24 cellular contexts compared by ENCODE assay signal in the genomic region with DNA sequence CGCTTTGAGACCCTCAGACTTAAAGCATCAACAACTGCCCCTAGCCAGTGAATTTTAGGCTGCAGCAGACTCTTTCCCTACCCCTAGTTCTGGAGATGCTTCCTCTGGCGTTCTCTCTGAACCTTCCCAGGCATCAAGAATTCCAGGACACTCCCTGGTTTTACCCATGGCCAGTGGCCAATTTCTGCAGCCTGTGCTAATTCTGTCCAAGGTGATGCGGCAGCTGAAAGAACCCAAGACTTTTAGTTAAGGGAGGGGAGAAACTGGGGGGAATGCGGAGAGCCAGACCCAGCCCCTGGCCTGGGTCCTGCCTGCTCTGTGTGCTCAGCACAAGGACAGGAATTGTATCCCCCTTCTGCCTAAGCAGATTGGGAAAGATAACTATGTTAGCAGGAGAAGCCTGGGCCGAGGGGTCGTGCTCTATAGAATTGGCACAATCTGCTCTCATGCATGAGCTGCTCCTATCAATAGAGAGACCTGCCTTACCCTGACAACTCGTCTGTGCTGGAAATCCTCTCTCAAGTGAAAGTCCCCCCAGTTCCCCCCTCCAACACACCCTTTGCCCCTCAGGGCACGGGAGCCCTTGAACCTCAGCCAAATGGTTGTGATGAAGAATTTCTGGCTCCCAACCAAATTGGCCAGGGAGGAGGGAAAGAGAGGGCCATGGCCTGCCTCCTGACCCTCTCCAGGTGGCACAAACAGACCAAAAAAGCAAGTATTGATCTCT. TPM values are rescaled to one million over a fixed set of nuclear protein-coding genes. Genes with fewer than 3 reads are reported as not detected.
DNase-seq lines count a peak whose midpoint lies in the region; ATAC-seq, FAIRE-seq and TF ChIP-seq lines count a peak whose summit lies in the region.
"Had no signal": no experiment of that assay in that cellular context is flagged by ENCODE, and none has a peak within 500 bp of the region (broad histone marks: within the 10 kb centered on the region; RNA-seq: fewer than 3 reads in every experiment).

No MANE protein-coding gene starts in this region.

- no peaks in the 10 kb centered on the region for H3K9me3 ChIP-seq in heart right ventricle
- no peaks in the 10 kb centered on the region for H3K9me3 ChIP-seq in PC-9 (ENCODE audit: insufficient read depth, low read depth)
- H3K9me3 ChIP-seq in kidney (ENCODE audit: control insufficient read depth in 1 of 2, low read length in 2 of 2) = no peaks in the 10 kb centered on the region
- no peaks in the 10 kb centered on the region for H3K9me3 ChIP-seq in thyroid gland
- no peaks in the 10 kb centered on the region for H3K9me3 ChIP-seq in OCI-LY7 (ENCODE audit: low read length)
- no peaks in the 10 kb centered on the region for H3K9me3 ChIP-seq in naive thymus-derived CD4-positive, alpha-beta T cell (ENCODE audit: control insufficient read depth in 2 of 3, low read length in 3 of 3)
- H3K9me3 ChIP-seq: spleen, uterus had no signal

- H3K27me3 ChIP-seq in heart right ventricle (peaks cover 0 to 7% (median 0%) of the 10 kb centered on the region in 7 donors), PC-9 (ENCODE audit: insufficient read depth, low read depth) (no peaks in the 10 kb centered on the region), thyroid gland (no peaks in the 10 kb centered on the region)
- H3K27me3 ChIP-seq in naive thymus-derived CD4-positive, alpha-beta T cell (ENCODE audit: control insufficient read depth in 2 of 2, insufficient read depth in 2 of 2, low read length in 2 of 2) = no peaks in the 10 kb centered on the region
- H3K27me3 ChIP-seq: uterus had no signal

- POLR2A ChIA-PET in PC-9 (lab: Charles Lee; ENCODE audit: unreplicated experiment) (interaction anchor here (0.5 kb wide), 1 partner anchor 356 kb away, joined by 7 read pairs; the partner anchor contains the start of gene BCL9), OCI-LY7 (lab: Charles Lee) (interaction anchor here (1.1 kb wide), 1 partner anchor 10 kb away, joined by 4 read pairs; no protein-coding TSS in a partner anchor)
- POLR2A ChIA-PET in naive thymus-derived CD4-positive, alpha-beta T cell (lab: Charles Lee) = interaction anchor here (0.5 kb wide), 1 partner anchor 199 kb away, joined by 3 read pairs; no protein-coding TSS in a partner anchor

- H3K36me3 ChIP-seq in heart right ventricle (no peaks in the 10 kb centered on the region), PC-9 (ENCODE audit: low read depth) (no peaks in the 10 kb centered on the region), kidney (ENCODE audit: control insufficient read depth in 1 of 2, insufficient read depth in 2 of 2, low read length in 2 of 2) (no peaks in the 10 kb centered on the region), thyroid gland (no peaks in the 10 kb centered on the region), OCI-LY7 (ENCODE audit: insufficient read depth, low read length) (no peaks in the 10 kb centered on the region)
- no peaks in the 10 kb centered on the region for H3K36me3 ChIP-seq in naive thymus-derived CD4-positive, alpha-beta T cell (ENCODE audit: control insufficient read depth in 2 of 3, insufficient read depth in 3 of 3, low read length in 3 of 3)
- H3K36me3 ChIP-seq: spleen, uterus had no signal

- DNase-seq in heart right ventricle = no peak
- DNase-seq in Right ventricle myocardium inferior (ENCODE audit: missing footprints) = no peak
- peak; percentile 22 to 36 for DNase-seq in PC-9
- peak; percentile 56 for DNase-seq in kidney
- DNase-seq in thyroid gland = peak; percentile 53
- no peak for DNase-seq in OCI-LY7 (ENCODE audit: low spot score)
- no peak for DNase-seq in activated naive CD4-positive, alpha-beta T cell treated with anti-CD3 and anti-CD28 coated beads, Interleukin-2, amount 50 U/mL, for 72 hours (ENCODE audit: low spot score in 2 of 2)
- DNase-seq in naive thymus-derived CD4-positive, alpha-beta T cell = no peak
- DNase-seq: activated CD4-positive, alpha-beta T cell treated with anti-CD3 and anti-CD28 coated beads, Interleukin-2, amount 50 U/mL, for 48 hours; central memory CD4-positive, alpha-beta T cell; natural killer cell; posterior cingulate gyrus; SIG-M5; spleen; stimulated activated CD8-positive, alpha-beta memory T cell treated with anti-CD3 and anti-CD28 coated beads, Interleukin-4, amount 100 ng/mL, for 48 hours; uterus had no signal

- TF ChIP-seq POLR2A in thyroid gland (IDR thresholded peaks at IDR 0.05) = no peak

- 0 out of 2 replicates have a peak overlapping the region, but pooled peaks have one; percentile 17 for H3K4me2 ChIP-seq in PC-9
- no peak overlapping the region for H3K4me2 ChIP-seq in OCI-LY7 (ENCODE audit: low read length)

- H3K9ac ChIP-seq in kidney (ENCODE audit: low read length in 2 of 2) = no peak overlapping the region

- H3K27ac ChIP-seq in heart right ventricle (no peak overlapping the region), PC-9 (no peak overlapping the region), kidney (ENCODE audit: low read depth in 2 of 2, low read length in 2 of 2) (peak overlapping the region; percentile 45 to 54), thyroid gland (no peak overlapping the region), OCI-LY7 (ENCODE audit: low read depth, low read length, poor library complexity, severe bottlenecking) (no peak overlapping the region)
- H3K27ac ChIP-seq in naive thymus-derived CD4-positive, alpha-beta T cell (ENCODE audit: low read depth, low read length) = no peak overlapping the region
- H3K27ac ChIP-seq: C4-2B, spleen, uterus had no signal

- CTCF ChIA-PET in PC-9 (lab: Charles Lee) = no interaction called here
- CTCF ChIA-PET in OCI-LY7 (lab: Charles Lee; ENCODE audit: unreplicated experiment) = no interaction called here
- CTCF ChIA-PET in naive thymus-derived CD4-positive, alpha-beta T cell (lab: Charles Lee) = no interaction called here

- H3K4me1 Mint-ChIP-seq in naive thymus-derived CD4-positive, alpha-beta T cell = peaks cover 0 to 4% (median 0%) of the 10 kb centered on the region in 7 donors
- H3K4me1 Mint-ChIP-seq: natural killer cell had no signal

- H3K79me2 ChIP-seq in PC-9 (ENCODE audit: low read depth) (no peaks in the 10 kb centered on the region), OCI-LY7 (ENCODE audit: insufficient read depth, low read depth, low read length) (no peaks in the 10 kb centered on the region)

- H2AFZ ChIP-seq in PC-9 (no peak overlapping the region), OCI-LY7 (ENCODE audit: low read length) (no peak overlapping the region)

- WGBS in heart right ventricle, 2 donors = 33 to 41% methylated on average over 8 of the region's 8 CpGs
- WGBS in thyroid gland, 2 donors = 27 to 28% methylated on average over 8 of the region's 8 CpGs

- H3K4me3 Mint-ChIP-seq in naive thymus-derived CD4-positive, alpha-beta T cell = no peak overlapping the region
- H3K4me3 Mint-ChIP-seq: natural killer cell; T-helper 1 cell treated with Interleukin-12 subunit alpha and Interleukin-12 subunit beta and Interleukin-4 antibody, amounts not matched to agents 30 μg/mL and 1 μg/mL, for 36 hours had no signal

- no peak overlapping the region for H3K27ac Mint-ChIP-seq in activated naive CD4-positive, alpha-beta T cell treated with anti-CD3 and anti-CD28 coated beads, Interleukin-2, amount 50 U/mL, for 72 hours
- no peak overlapping the region for H3K27ac Mint-ChIP-seq in naive thymus-derived CD4-positive, alpha-beta T cell
- H3K27ac Mint-ChIP-seq: natural killer cell; T-helper 1 cell treated with Interleukin-12 subunit alpha and Interleukin-12 subunit beta and Interleukin-4 antibody, amounts not matched to agents 30 μg/mL and 1 μg/mL, for 36 hours had no signal

- H3K9me2 ChIP-seq in PC-9 (ENCODE audit: insufficient read depth) (no peaks in the 10 kb centered on the region), OCI-LY7 (ENCODE audit: insufficient read depth, low read length) (no peaks in the 10 kb centered on the region)

- H3K4me1 ChIP-seq in heart right ventricle (peaks cover 0 to 10% (median 4%) of the 10 kb centered on the region in 9 donors), PC-9 (replicated peaks; ENCODE audit: insufficient read depth) (peaks cover 9% of the 10 kb centered on the region), kidney (ENCODE audit: control insufficient read depth in 1 of 2, insufficient read depth in 1 of 2, low read depth in 1 of 2, low read length in 2 of 2) (peaks cover 0 to 6% of the 10 kb centered on the region in 2 donors), thyroid gland (peaks cover 0 to 9% of the 10 kb centered on the region in 2 donors), OCI-LY7 (ENCODE audit: insufficient read depth, low read length, poor library complexity, severe bottlenecking) (no peaks in the 10 kb centered on the region)
- no peaks in the 10 kb centered on the region for H3K4me1 ChIP-seq in naive thymus-derived CD4-positive, alpha-beta T cell (ENCODE audit: control insufficient read depth in 2 of 2, insufficient read depth in 2 of 2, low read length in 2 of 2)
- H3K4me1 ChIP-seq: uterus had no signal

- ATAC-seq in heart right ventricle = peak in 5 of 8 donors; percentile 10 to 49 (median 34)
- no peak for ATAC-seq in Right ventricle myocardium inferior
- ATAC-seq in activated naive CD4-positive, alpha-beta T cell treated with anti-CD3 and anti-CD28 coated beads, Interleukin-2, amount 50 U/mL, for 72 hours = no peak
- no peak for ATAC-seq in naive thymus-derived CD4-positive, alpha-beta T cell
- ATAC-seq: GM12878, natural killer cell had no signal

- no peak for TF ChIP-seq CTCF in heart right ventricle (IDR thresholded peaks at IDR 0.05)
- TF ChIP-seq CTCF in PC-9 (conservative IDR thresholded peaks at IDR 0.05) = no peak
- no peak for TF ChIP-seq CTCF in kidney (IDR thresholded peaks at IDR 0.05; ENCODE audit: borderline replicate concordance, extremely low read depth, insufficient read depth)
- TF ChIP-seq CTCF in thyroid gland (IDR thresholded peaks at IDR 0.05) = no peak
- no peak for TF ChIP-seq CTCF in OCI-LY7 (conservative IDR thresholded peaks at IDR 0.05; ENCODE audit: low read length)

- H4K20me1 ChIP-seq in PC-9 (ENCODE audit: insufficient read depth) (no peaks in the 10 kb centered on the region), OCI-LY7 (ENCODE audit: insufficient read depth, low read length) (no peaks in the 10 kb centered on the region)

- BruUV-seq in PC-9 (replicated peaks; lab: Mats Ljungman, UMichigan) (no TSS peak), OCI-LY7 (replicated peaks; lab: Mats Ljungman, UMichigan) (no TSS peak)

- H3F3A ChIP-seq in PC-9 (ENCODE audit: insufficient read depth, low read depth) = no peaks in the 10 kb centered on the region

- no peaks in the 10 kb centered on the region for H3K9me3 Mint-ChIP-seq in activated naive CD4-positive, alpha-beta T cell treated with anti-CD3 and anti-CD28 coated beads, Interleukin-2, amount 50 U/mL, for 72 hours
- H3K9me3 Mint-ChIP-seq in naive thymus-derived CD4-positive, alpha-beta T cell = no peaks in the 10 kb centered on the region
- H3K9me3 Mint-ChIP-seq: natural killer cell; T-helper 1 cell treated with Interleukin-12 subunit alpha and Interleukin-12 subunit beta and Interleukin-4 antibody, amounts not matched to agents 30 μg/mL and 1 μg/mL, for 36 hours had no signal

- FAIRE-seq in kidney (lab: Jason Lieb, UNC) = no peak
- FAIRE-seq: GM12878 had no signal

- H3K27me3 Mint-ChIP-seq in naive thymus-derived CD4-positive, alpha-beta T cell = peaks cover 0 to 6% (median 0%) of the 10 kb centered on the region in 5 donors

- H3K4me3 ChIP-seq in heart right ventricle = no peak overlapping the region
- no peak overlapping the region for H3K4me3 ChIP-seq in PC-9
- H3K4me3 ChIP-seq in kidney (ENCODE audit: low read length in 2 of 2) = no peak overlapping the region
- H3K4me3 ChIP-seq in thyroid gland (replicated peaks in 1 of 3) = no peak overlapping the region
- no peak overlapping the region for H3K4me3 ChIP-seq in OCI-LY7 (ENCODE audit: low read depth, low read length, poor library complexity, severe bottlenecking)
- no peak overlapping the region for H3K4me3 ChIP-seq in naive thymus-derived CD4-positive, alpha-beta T cell (ENCODE audit: low read length)
- H3K4me3 ChIP-seq: GM12878, spleen, uterus had no signal

- intact Hi-C loops in heart right ventricle (cut with DNase I) (loop anchor here in 8 of 10 donors (10.0 kb wide), 3 partner anchors 252 to 622 kb away; no protein-coding TSS in a partner anchor), Right ventricle myocardium inferior (cut with DNase I) (no loop called here), PC-9 (cut with micrococcal nuclease; ENCODE audit: unreplicated experiment) (no loop called here), kidney (cut with DNase I) (no loop called here), thyroid gland (cut with DNase I) (loop anchor here (10.0 kb wide), 1 partner anchor 252 kb away; no protein-coding TSS in a partner anchor), OCI-LY7 (cut with micrococcal nuclease; ENCODE audit: unreplicated experiment) (no loop called here)
- intact Hi-C loops in naive thymus-derived CD4-positive, alpha-beta T cell (cut with micrococcal nuclease) = no loop called here

- no peaks in the 10 kb centered on the region for H3K36me3 Mint-ChIP-seq in activated naive CD4-positive, alpha-beta T cell treated with anti-CD3 and anti-CD28 coated beads, Interleukin-2, amount 50 U/mL, for 72 hours
- H3K36me3 Mint-ChIP-seq in naive thymus-derived CD4-positive, alpha-beta T cell = no peaks in the 10 kb centered on the region
- H3K36me3 Mint-ChIP-seq: natural killer cell had no signal

RNA-seq across cellular contexts. Expression of gene GJA8, which starts 5.4 kb away (rescaled TPM):
- total RNA-seq in heart right ventricle (not detected), Right ventricle myocardium inferior (not detected), PC-9 (2021) (not detected in 2 replicates), kidney (2.4 TPM), thyroid gland (not detected), OCI-LY7 (2022) (not detected in 2 replicates)
- polyA plus RNA-seq in heart right ventricle (not detected), kidney (ENCODE audit: insufficient read depth, low read depth, low replicate concordance) (not detected)
- not detected in 2 replicates for total RNA-seq in OCI-LY7 (2014; rRNA removed; shearing (Covaris generic))
- not detected for total RNA-seq in activated naive CD4-positive, alpha-beta T cell treated with anti-CD3 and anti-CD28 coated beads, Interleukin-2, amount 50 U/mL, for 72 hours
- total RNA-seq in naive thymus-derived CD4-positive, alpha-beta T cell = not detected
- polyA plus RNA-seq in naive thymus-derived CD4-positive, alpha-beta T cell = not detected
- total RNA-seq: A673, GM12878, H4, lung microvascular endothelial cell, natural killer cell, NCI-H460, spleen, uterus had no signal
- polyA plus RNA-seq: esophagus, GM12878, spleen had no signal

RNA-seq across cellular contexts. Expression of gene GPR89B, which starts 31.0 kb away (rescaled TPM):
- total RNA-seq in heart right ventricle = 1 to 10 TPM; 4.9 to 9.4 (median 6.1) TPM
- 10 to 100 TPM in 1 of 2 donors, 1 to 10 TPM in 1; 7.1 to 10.7 TPM for polyA plus RNA-seq in heart right ventricle
- total RNA-seq in Right ventricle myocardium inferior = 8.0 TPM
- total RNA-seq in PC-9 (2021) = 13.6 and 15.9 TPM in 2 replicates
- total RNA-seq in kidney = 18.1 TPM
- polyA plus RNA-seq in kidney (ENCODE audit: insufficient read depth, low read depth, low replicate concordance) = 34.2 TPM
- total RNA-seq in thyroid gland = 10 to 100 TPM; 14.8 to 21.9 (median 16.0) TPM
- total RNA-seq in OCI-LY7 (2014; rRNA removed; shearing (Covaris generic)) = 15.8 and 16.6 TPM in 2 replicates
- 26.8 and 33.0 TPM in 2 replicates for total RNA-seq in OCI-LY7 (2022)
- total RNA-seq in activated naive CD4-positive, alpha-beta T cell treated with anti-CD3 and anti-CD28 coated beads, Interleukin-2, amount 50 U/mL, for 72 hours = 10 to 100 TPM; 16.6 to 20.2 TPM
- 10 to 100 TPM; 16.3 to 36.6 (median 27.5) TPM for total RNA-seq in naive thymus-derived CD4-positive, alpha-beta T cell
- 10 to 100 TPM; 13.3 to 19.6 TPM for polyA plus RNA-seq in naive thymus-derived CD4-positive, alpha-beta T cell

Comparison
In these comparisons a context has a peak if more than half of its experiments do, and no peak if none do; other contexts are left out.
1. ATAC-seq: peak in heart right ventricle (5 of 8); none in Right ventricle myocardium inferior (single experiment), activated naive CD4-positive, alpha-beta T cell treated with anti-CD3 and anti-CD28 coated beads, Interleukin-2, amount 50 U/mL, for 72 hours (0 of 2) and naive thymus-derived CD4-positive, alpha-beta T cell (single experiment).
2. intact Hi-C loops: an anchor here in heart right ventricle (10.0 kb wide) and thyroid gland (10.0 kb wide); none called in Right ventricle myocardium inferior, PC-9, kidney, OCI-LY7 and naive thymus-derived CD4-positive, alpha-beta T cell.
3. DNase-seq: peak in PC-9 (2 of 2), kidney (single experiment) and thyroid gland (2 of 2); none in heart right ventricle (0 of 2), Right ventricle myocardium inferior (single experiment), OCI-LY7 (single experiment), activated naive CD4-positive, alpha-beta T cell treated with anti-CD3 and anti-CD28 coated beads, Interleukin-2, amount 50 U/mL, for 72 hours (0 of 2) and naive thymus-derived CD4-positive, alpha-beta T cell (0 of 9).
4. H3K27ac ChIP-seq: peak in kidney (2 of 2); none in heart right ventricle (0 of 10), PC-9 (single experiment), thyroid gland (0 of 3), OCI-LY7 (single experiment) and naive thymus-derived CD4-positive, alpha-beta T cell (single experiment).